In the genomic region with DNA sequence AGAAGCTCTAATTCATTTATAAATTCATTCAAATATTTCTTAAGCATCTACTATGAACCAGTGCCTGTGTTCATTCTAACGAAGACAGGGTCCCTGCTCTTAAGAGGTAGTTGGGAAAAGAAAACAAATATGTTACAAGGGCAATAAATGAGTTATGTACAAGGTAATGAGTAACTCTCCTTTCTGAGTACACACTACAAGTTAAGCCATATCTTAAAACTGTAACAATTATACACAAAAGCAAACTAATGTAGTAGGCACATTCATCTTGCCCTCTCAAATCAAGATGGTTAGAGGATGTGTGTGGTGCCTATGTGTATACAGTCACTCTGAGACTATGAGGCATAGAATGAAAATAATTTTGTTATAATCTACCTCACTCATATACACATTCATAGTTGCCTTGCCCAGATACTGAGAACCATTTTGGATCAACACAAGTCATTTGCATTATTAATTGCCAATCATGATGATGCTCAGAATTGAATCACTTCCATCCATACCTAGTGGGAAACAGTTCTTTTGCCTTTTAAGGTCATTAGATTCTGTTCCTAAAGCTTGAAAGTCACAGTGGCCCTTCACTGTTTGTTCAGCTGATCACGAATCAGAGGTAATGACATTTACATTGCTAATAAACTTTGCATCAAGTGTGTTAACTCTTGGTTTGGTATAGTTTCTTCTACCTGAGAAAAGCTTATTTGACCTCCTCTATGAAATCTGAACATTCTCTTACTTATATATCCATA, we compare ENCODE assay signal across 29 cellular contexts.
"Had no signal": no experiment of that assay in that cellular context is flagged by ENCODE, and none has a peak within 500 bp of the region (broad histone marks: within the 10 kb centered on the region; RNA-seq: fewer than 3 reads in every experiment).

No MANE protein-coding gene starts in this region.

- H3K27me3 Mint-ChIP-seq: activated CD4-positive, alpha-beta memory T cell treated with anti-CD3 and anti-CD28 coated beads for 36 hours; activated naive CD8-positive, alpha-beta T cell treated with anti-CD3 and anti-CD28 coated beads, Interleukin-2, amount 10 ng/mL, durations not matched to agents 7 days and 5 days; brain; T-cell had no signal

- H3K4me1 Mint-ChIP-seq: activated naive CD8-positive, alpha-beta T cell treated with anti-CD3 and anti-CD28 coated beads, Interleukin-2, amount 10 ng/mL, durations not matched to agents 7 days and 5 days; brain; naive B cell; T-cell had no signal

- ATAC-seq: heart right ventricle, left ventricle myocardium superior, right cardiac atrium, T-cell had no signal

- FAIRE-seq: endometrium, urothelium cell line had no signal

- H3K4me3 Mint-ChIP-seq: activated CD4-positive, alpha-beta memory T cell treated with anti-CD3 and anti-CD28 coated beads for 36 hours; activated naive CD4-positive, alpha-beta T cell treated with anti-CD3 and anti-CD28 coated beads for 36 hours; activated naive CD8-positive, alpha-beta T cell treated with anti-CD3 and anti-CD28 coated beads, Interleukin-2, amount 10 ng/mL, durations not matched to agents 7 days and 5 days; activated T-helper 1 cell treated with anti-CD3 and anti-CD28 coated beads, Interleukin-12 subunit alpha, Interleukin-12 subunit beta, Interleukin-2, Interleukin-4 antibody, amounts not matched to agents 30 ng/mL and 10 ng/mL and 1 ng/mL, durations not matched to agents 14 hours and 24 hours and 36 hours; brain; naive B cell; T-cell had no signal

- H3K36me3 Mint-ChIP-seq: activated CD4-positive, alpha-beta memory T cell treated with anti-CD3 and anti-CD28 coated beads for 36 hours; activated naive CD8-positive, alpha-beta T cell treated with anti-CD3 and anti-CD28 coated beads, Interleukin-2, amount 10 ng/mL, durations not matched to agents 7 days and 5 days; brain; naive B cell; T-cell had no signal

- H3K4me1 ChIP-seq: ascending aorta, colonic mucosa, esophagus squamous epithelium, spleen, testis had no signal

- DNase-seq: activated CD4-positive, alpha-beta memory T cell treated with anti-CD3 and anti-CD28 coated beads for 36 hours; activated CD4-positive, alpha-beta T cell treated with anti-CD3 and anti-CD28 coated beads for 48 hours; activated CD8-positive, alpha-beta memory T cell treated with anti-CD3 and anti-CD28 coated beads, Interleukin-2, amount 50 U/mL, for 4 hours; activated effector memory CD4-positive, alpha-beta T cell treated with anti-CD3 and anti-CD28 coated beads, Interleukin-2, amount 50 U/mL, for 16 hours; activated naive CD4-positive, alpha-beta T cell treated with anti-CD3 and anti-CD28 coated beads for 36 hours; activated naive CD8-positive, alpha-beta T cell treated with anti-CD3 and anti-CD28 coated beads, Interleukin-2, amount 10 ng/mL, durations not matched to agents 7 days and 5 days; activated T-cell treated with anti-CD3 and anti-CD28 coated beads, Interleukin-2, amount 50 U/mL, for 1 hour; cerebellar nuclear complex; colonic mucosa; effector CD8-positive, alpha-beta T cell; esophagus squamous epithelium; foreskin melanocyte; heart right ventricle; left ventricle myocardium superior; naive B cell; pancreas; right cardiac atrium; spleen; stimulated activated naive CD4-positive, alpha-beta T cell treated with Interleukin-2 at 50 U/mL for 16 hours; T-cell; testis; transverse colon had no signal

- H3K9me3 Mint-ChIP-seq: activated CD4-positive, alpha-beta memory T cell treated with anti-CD3 and anti-CD28 coated beads for 36 hours; activated naive CD4-positive, alpha-beta T cell treated with anti-CD3 and anti-CD28 coated beads for 36 hours; activated naive CD8-positive, alpha-beta T cell treated with anti-CD3 and anti-CD28 coated beads, Interleukin-2, amount 10 ng/mL, durations not matched to agents 7 days and 5 days; activated T-helper 1 cell treated with anti-CD3 and anti-CD28 coated beads, Interleukin-12 subunit alpha, Interleukin-12 subunit beta, Interleukin-2, Interleukin-4 antibody, amounts not matched to agents 30 ng/mL and 10 ng/mL and 1 ng/mL, durations not matched to agents 14 hours and 24 hours and 36 hours; brain; T-cell had no signal

- H3K4me3 ChIP-seq: ascending aorta, cardiac muscle cell, colonic mucosa, esophagus squamous epithelium, heart right ventricle, pancreas, spleen, testis, transverse colon had no signal

- H3K27me3 ChIP-seq: ascending aorta, cardiac muscle cell, colonic mucosa, esophagus squamous epithelium, heart right ventricle, pancreas, spleen, testis, transverse colon had no signal

- H3K27ac ChIP-seq: ascending aorta, cardiac muscle cell, colonic mucosa, epithelial cell of prostate, esophagus squamous epithelium, heart right ventricle, pancreas, spleen, testis, transverse colon had no signal

- H3K9me3 ChIP-seq: ascending aorta, colonic mucosa, esophagus squamous epithelium, pancreas, spleen, testis, transverse colon had no signal

- H3K36me3 ChIP-seq: ascending aorta, cardiac muscle cell, colonic mucosa, esophagus squamous epithelium, heart right ventricle, pancreas, spleen, transverse colon had no signal

- H3K27ac Mint-ChIP-seq: activated CD4-positive, alpha-beta memory T cell treated with anti-CD3 and anti-CD28 coated beads for 36 hours; activated naive CD4-positive, alpha-beta T cell treated with anti-CD3 and anti-CD28 coated beads for 36 hours; activated naive CD8-positive, alpha-beta T cell treated with anti-CD3 and anti-CD28 coated beads, Interleukin-2, amount 10 ng/mL, durations not matched to agents 7 days and 5 days; activated T-helper 1 cell treated with anti-CD3 and anti-CD28 coated beads, Interleukin-12 subunit alpha, Interleukin-12 subunit beta, Interleukin-2, Interleukin-4 antibody, amounts not matched to agents 30 ng/mL and 10 ng/mL and 1 ng/mL, durations not matched to agents 14 hours and 24 hours and 36 hours; brain; naive B cell; T-cell had no signal
